Comparison of ENCODE assay signal across 30 cellular contexts in genomic region chr14:102015045-102015685, GRCh38. TPM values are rescaled to one million over a fixed set of nuclear protein-coding genes. Genes with fewer than 3 reads are reported as not detected.
DNase-seq lines count a peak whose midpoint lies in the region; ATAC-seq, FAIRE-seq and TF ChIP-seq lines count a peak whose summit lies in the region.
"Had no signal": no experiment of that assay in that cellular context is flagged by ENCODE, and none has a peak within 500 bp of the region (broad histone marks: within the 10 kb centered on the region; RNA-seq: fewer than 3 reads in every experiment).

No MANE protein-coding gene starts in this region.

- no peaks in the 10 kb centered on the region for H3K27me3 Mint-ChIP-seq in astrocyte (ENCODE audit: low read depth, unreplicated experiment)
- H3K27me3 Mint-ChIP-seq in activated CD8-positive, alpha-beta memory T cell treated with anti-CD3 and anti-CD28 coated beads, Interleukin-2, amount 10 ng/mL, durations not matched to agents 7 days and 5 days, result no peaks in the 10 kb centered on the region
- H3K27me3 Mint-ChIP-seq: B cell had no signal

- no peak overlapping the region for H2AFZ ChIP-seq in astrocyte (ENCODE audit: low read depth, low read length)
- H2AFZ ChIP-seq: PC-9 had no signal

- H3K36me3 ChIP-seq in astrocyte (ENCODE audit: insufficient read depth, low read length), result peaks cover 86% of the 10 kb centered on the region
- H3K36me3 ChIP-seq in psoas muscle (ENCODE audit: insufficient read depth in 1 of 2, low read depth in 1 of 2), result peaks cover 22 to 100% of the 10 kb centered on the region in 2 donors

- no peaks in the 10 kb centered on the region for H3K9me3 Mint-ChIP-seq in astrocyte (ENCODE audit: unreplicated experiment)
- H3K9me3 Mint-ChIP-seq in activated CD8-positive, alpha-beta memory T cell treated with anti-CD3 and anti-CD28 coated beads, Interleukin-2, amount 10 ng/mL, durations not matched to agents 7 days and 5 days (ENCODE audit: low read depth), result no peaks in the 10 kb centered on the region
- H3K9me3 Mint-ChIP-seq: CD8-positive, alpha-beta T cell had no signal

- H4K20me1 ChIP-seq in astrocyte (ENCODE audit: insufficient read depth, low read length), result peaks cover 76% of the 10 kb centered on the region

- H3K36me3 Mint-ChIP-seq in astrocyte (ENCODE audit: low read depth, unreplicated experiment), result peaks cover 43% of the 10 kb centered on the region
- peaks cover 83% of the 10 kb centered on the region for H3K36me3 Mint-ChIP-seq in activated CD8-positive, alpha-beta memory T cell treated with anti-CD3 and anti-CD28 coated beads, Interleukin-2, amount 10 ng/mL, durations not matched to agents 7 days and 5 days

- 94 to 96% (median 96%) methylated on average over 16 of the region's 16 CpGs for WGBS in psoas muscle, 3 donors

- no peak overlapping the region for H3K9ac ChIP-seq in astrocyte (ENCODE audit: low read length)

- no peak for FAIRE-seq in astrocyte (lab: Jason Lieb, UNC)
- FAIRE-seq: GM12878, H54, K562 had no signal

- H3K9me3 ChIP-seq in astrocyte (ENCODE audit: insufficient read depth, low read depth, low read length) (no peaks in the 10 kb centered on the region), psoas muscle (no peaks in the 10 kb centered on the region)
- H3K9me3 ChIP-seq: MG63 had no signal

- CTCF ChIA-PET in activated CD8-positive, alpha-beta memory T cell treated with anti-CD3 and anti-CD28 coated beads, Interleukin-2, amount 10 ng/mL, durations not matched to agents 7 days and 5 days (lab: Charles Lee), result no interaction called here

- DNase-seq in LHCN-M2 (ENCODE audit: low read depth) (peak; percentile 73), astrocyte (ENCODE audit: low read depth) (no peak), fibroblast of mammary gland (ENCODE audit: low read depth) (peak; percentile 32), psoas muscle (no peak), COLO668 (lab: John Stamatoyannopoulos, UW; ENCODE audit: unreplicated experiment) (no peak), Right ventricle myocardium inferior (ENCODE audit: missing footprints) (no peak)
- no peak for DNase-seq in activated CD8-positive, alpha-beta memory T cell treated with anti-CD3 and anti-CD28 coated beads, Interleukin-2, amount 10 ng/mL, durations not matched to agents 7 days and 5 days
- DNase-seq: CD8-positive, alpha-beta T cell; DMS 273 treated with DMSO at 0.1 percent for 48 hours; DMS79; EL; GDM1; Kasumi-1; MG63; NCI-H1105 treated with DMSO at 0.1 percent for 48 hours; NCI-H146; NCI-H1930; NCI-H2107; NCI-H446 treated with DMSO at 0.1 percent for 48 hours; NCI-H526; NCI-H82; NK-92 treated with Interleukin-12 subunit alpha and Interleukin-12 subunit beta, amount 100 ng/mL, for 24 hours; PC-9; RPMI8226; SHP77 had no signal

- intact Hi-C loops in psoas muscle (cut with DNase I), result no loop called here
- intact Hi-C loops in Right ventricle myocardium inferior (cut with DNase I), result no loop called here

- ATAC-seq in psoas muscle, result peak in 3 of 4 donors; percentile 35 to 82 (median 70)
- no peak for ATAC-seq in Right ventricle myocardium inferior
- no peak for ATAC-seq in activated CD8-positive, alpha-beta memory T cell treated with anti-CD3 and anti-CD28 coated beads, Interleukin-2, amount 10 ng/mL, durations not matched to agents 7 days and 5 days
- ATAC-seq: CD8-positive, alpha-beta T cell; GM12878; K562 had no signal

- no peaks in the 10 kb centered on the region for H3K27me3 ChIP-seq in astrocyte (ENCODE audit: insufficient read depth, low read length)
- no peaks in the 10 kb centered on the region for H3K27me3 ChIP-seq in psoas muscle (ENCODE audit: insufficient read depth in 3 of 3, low read length in 2 of 3)
- H3K27me3 ChIP-seq: MG63 had no signal

- H3K4me1 Mint-ChIP-seq in astrocyte (ENCODE audit: low read depth, unreplicated experiment), result peaks cover 8% of the 10 kb centered on the region
- H3K4me1 Mint-ChIP-seq in activated CD8-positive, alpha-beta memory T cell treated with anti-CD3 and anti-CD28 coated beads, Interleukin-2, amount 10 ng/mL, durations not matched to agents 7 days and 5 days, result peaks cover 18% of the 10 kb centered on the region
- H3K4me1 Mint-ChIP-seq: B cell had no signal

- H3K4me2 ChIP-seq in astrocyte (ENCODE audit: low read length), result no peak overlapping the region
- H3K4me2 ChIP-seq: PC-9 had no signal

- H3K27ac Mint-ChIP-seq in astrocyte (ENCODE audit: unreplicated experiment), result peak overlapping the region; percentile 41
- H3K27ac Mint-ChIP-seq in activated CD8-positive, alpha-beta memory T cell treated with anti-CD3 and anti-CD28 coated beads, Interleukin-2, amount 10 ng/mL, durations not matched to agents 7 days and 5 days, result no peak overlapping the region
- H3K27ac Mint-ChIP-seq: B cell; CD8-positive, alpha-beta T cell had no signal

- H3K27ac ChIP-seq in astrocyte (ENCODE audit: low read depth, low read length) (no peak overlapping the region), psoas muscle (no peak overlapping the region)
- H3K27ac ChIP-seq: C4-2B, PC-9 had no signal

- peaks cover 12% of the 10 kb centered on the region for H3K79me2 ChIP-seq in astrocyte (ENCODE audit: insufficient read depth, low read length)

- H3K4me3 Mint-ChIP-seq in astrocyte (ENCODE audit: unreplicated experiment), result no peak overlapping the region
- H3K4me3 Mint-ChIP-seq in activated CD8-positive, alpha-beta memory T cell treated with anti-CD3 and anti-CD28 coated beads, Interleukin-2, amount 10 ng/mL, durations not matched to agents 7 days and 5 days, result no peak overlapping the region
- H3K4me3 Mint-ChIP-seq: B cell; CD8-positive, alpha-beta T cell had no signal

- H3K4me1 ChIP-seq in astrocyte (ENCODE audit: insufficient read depth, low read length), result peaks cover 5% of the 10 kb centered on the region
- H3K4me1 ChIP-seq in psoas muscle, result no peaks in the 10 kb centered on the region

- H3K4me3 ChIP-seq in astrocyte (ENCODE audit: insufficient read depth, low read depth, low read length), result no peak overlapping the region
- H3K4me3 ChIP-seq in fibroblast of mammary gland (ENCODE audit: control insufficient read depth, low read depth, low read length), result no peak overlapping the region
- no peak overlapping the region for H3K4me3 ChIP-seq in psoas muscle
- H3K4me3 ChIP-seq: GM12878, K562, MG63, PC-9 had no signal

- TF ChIP-seq CTCF in astrocyte (IDR thresholded peaks at IDR 0.05; ENCODE audit: insufficient read depth, low read depth, low read length) (no peak), fibroblast of mammary gland (conservative IDR thresholded peaks at IDR 0.05; ENCODE audit: control insufficient read depth, insufficient read depth, low read depth, low read length) (no peak), psoas muscle (IDR thresholded peaks at IDR 0.05) (no peak)

RNA-seq across cellular contexts. Expression of gene DYNC1H1, which starts 50.8 kb away (rescaled TPM):
- total RNA-seq in LHCN-M2 (2014; rRNA removed) (386 and 453 TPM in 2 replicates), astrocyte (561 and 591 TPM in 2 replicates), psoas muscle (100 to 1,000 TPM; 332 to 634 (median 549) TPM), Right ventricle myocardium inferior (348 TPM)
- 397 TPM for polyA plus RNA-seq in LHCN-M2 (2012)
- polyA plus RNA-seq in psoas muscle, result 100 to 1,000 TPM; 117 to 306 (median 228) TPM
- total RNA-seq in activated CD8-positive, alpha-beta memory T cell treated with anti-CD3 and anti-CD28 coated beads, Interleukin-2, amount 10 ng/mL, durations not matched to agents 7 days and 5 days, result 100 to 1,000 TPM; 308 to 325 TPM

Comparison
In these comparisons a context has a peak if more than half of its experiments do, and no peak if none do; other contexts are left out.
1. DNase-seq: peak in LHCN-M2 (single experiment) and fibroblast of mammary gland (single experiment); none in astrocyte (single experiment), psoas muscle (0 of 2), COLO668 (single experiment), Right ventricle myocardium inferior (single experiment) and activated CD8-positive, alpha-beta memory T cell treated with anti-CD3 and anti-CD28 coated beads, Interleukin-2, amount 10 ng/mL, durations not matched to agents 7 days and 5 days (single experiment).
2. ATAC-seq: peak in psoas muscle (3 of 4); none in Right ventricle myocardium inferior (single experiment) and activated CD8-positive, alpha-beta memory T cell treated with anti-CD3 and anti-CD28 coated beads, Interleukin-2, amount 10 ng/mL, durations not matched to agents 7 days and 5 days (single experiment).